ENCODE assay signal across 1 cellular context in genomic region chr11:118221419-118221818, GRCh38.
TF ChIP-seq lines count a peak whose summit lies in the region.

No MANE protein-coding gene starts in this region.

TF ChIP-seq in HEK293, 187 proteins besides CTCF, POLR2A, EP300 and RAD21:
- TF ChIP-seq GLIS1 (tag by site-specific recombination; IDR thresholded peaks at IDR 0.05) (0 out of 2 replicates have a peak, but pooled peaks have one; percentile 8), ZIC2 (tag by site-specific recombination; IDR thresholded peaks at IDR 0.05) (peak; percentile 81), ZNF169 (tag by site-specific recombination; IDR thresholded peaks at IDR 0.05) (no peak)
